2 cellular contexts compared by ENCODE assay signal in the genomic region with DNA sequence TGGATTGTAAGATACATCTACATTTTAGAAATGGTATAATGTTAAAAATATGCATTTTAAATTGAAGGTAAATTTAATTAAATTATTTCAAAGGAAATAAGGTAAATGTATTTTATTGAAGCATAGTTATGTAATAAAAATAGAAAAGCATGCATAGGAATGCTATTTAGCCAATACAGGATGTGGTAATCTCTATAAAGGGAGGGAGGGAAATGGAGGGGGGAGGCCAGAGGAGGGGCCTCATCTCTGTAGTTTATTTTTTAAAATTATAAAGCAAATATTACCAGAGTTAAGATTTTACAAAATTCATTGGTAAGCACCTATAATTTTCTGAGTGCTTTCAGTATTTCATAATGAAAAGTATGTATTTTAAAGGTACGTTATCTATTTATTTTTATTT.
TF ChIP-seq lines count a peak whose summit lies in the region.

No MANE protein-coding gene starts in this region.

TF ChIP-seq in GM12878, 131 proteins besides CTCF, POLR2A, EP300 and RAD21:
- no peak for TF ChIP-seq SMC3 (IDR thresholded peaks at IDR 0.05; ENCODE audit: borderline replicate concordance, low read length)
- 0 out of 2 replicates have a peak, but pooled peaks have one; percentile 25 for TF ChIP-seq RUNX3 (IDR thresholded peaks at IDR 0.05; ENCODE audit: low read length)

TF ChIP-seq in GM23338, 12 proteins besides CTCF, POLR2A, EP300 and RAD21:
- TF ChIP-seq, protein P1, sequence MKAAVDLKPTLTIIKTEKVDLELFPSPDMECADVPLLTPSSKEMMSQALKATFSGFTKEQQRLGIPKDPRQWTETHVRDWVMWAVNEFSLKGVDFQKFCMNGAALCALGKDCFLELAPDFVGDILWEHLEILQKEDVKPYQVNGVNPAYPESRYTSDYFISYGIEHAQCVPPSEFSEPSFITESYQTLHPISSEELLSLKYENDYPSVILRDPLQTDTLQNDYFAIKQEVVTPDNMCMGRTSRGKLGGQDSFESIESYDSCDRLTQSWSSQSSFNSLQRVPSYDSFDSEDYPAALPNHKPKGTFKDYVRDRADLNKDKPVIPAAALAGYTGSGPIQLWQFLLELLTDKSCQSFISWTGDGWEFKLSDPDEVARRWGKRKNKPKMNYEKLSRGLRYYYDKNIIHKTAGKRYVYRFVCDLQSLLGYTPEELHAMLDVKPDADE (IDR thresholded peaks at IDR 0.05), result no peak
- TF ChIP-seq NANOG (IDR thresholded peaks at IDR 0.05; ENCODE audit: borderline replicate concordance) (no peak), EZH2phosphoT487 (IDR thresholded peaks at IDR 0.05; ENCODE audit: unreplicated experiment) (no peak)
- TF ChIP-seq, protein P2, sequence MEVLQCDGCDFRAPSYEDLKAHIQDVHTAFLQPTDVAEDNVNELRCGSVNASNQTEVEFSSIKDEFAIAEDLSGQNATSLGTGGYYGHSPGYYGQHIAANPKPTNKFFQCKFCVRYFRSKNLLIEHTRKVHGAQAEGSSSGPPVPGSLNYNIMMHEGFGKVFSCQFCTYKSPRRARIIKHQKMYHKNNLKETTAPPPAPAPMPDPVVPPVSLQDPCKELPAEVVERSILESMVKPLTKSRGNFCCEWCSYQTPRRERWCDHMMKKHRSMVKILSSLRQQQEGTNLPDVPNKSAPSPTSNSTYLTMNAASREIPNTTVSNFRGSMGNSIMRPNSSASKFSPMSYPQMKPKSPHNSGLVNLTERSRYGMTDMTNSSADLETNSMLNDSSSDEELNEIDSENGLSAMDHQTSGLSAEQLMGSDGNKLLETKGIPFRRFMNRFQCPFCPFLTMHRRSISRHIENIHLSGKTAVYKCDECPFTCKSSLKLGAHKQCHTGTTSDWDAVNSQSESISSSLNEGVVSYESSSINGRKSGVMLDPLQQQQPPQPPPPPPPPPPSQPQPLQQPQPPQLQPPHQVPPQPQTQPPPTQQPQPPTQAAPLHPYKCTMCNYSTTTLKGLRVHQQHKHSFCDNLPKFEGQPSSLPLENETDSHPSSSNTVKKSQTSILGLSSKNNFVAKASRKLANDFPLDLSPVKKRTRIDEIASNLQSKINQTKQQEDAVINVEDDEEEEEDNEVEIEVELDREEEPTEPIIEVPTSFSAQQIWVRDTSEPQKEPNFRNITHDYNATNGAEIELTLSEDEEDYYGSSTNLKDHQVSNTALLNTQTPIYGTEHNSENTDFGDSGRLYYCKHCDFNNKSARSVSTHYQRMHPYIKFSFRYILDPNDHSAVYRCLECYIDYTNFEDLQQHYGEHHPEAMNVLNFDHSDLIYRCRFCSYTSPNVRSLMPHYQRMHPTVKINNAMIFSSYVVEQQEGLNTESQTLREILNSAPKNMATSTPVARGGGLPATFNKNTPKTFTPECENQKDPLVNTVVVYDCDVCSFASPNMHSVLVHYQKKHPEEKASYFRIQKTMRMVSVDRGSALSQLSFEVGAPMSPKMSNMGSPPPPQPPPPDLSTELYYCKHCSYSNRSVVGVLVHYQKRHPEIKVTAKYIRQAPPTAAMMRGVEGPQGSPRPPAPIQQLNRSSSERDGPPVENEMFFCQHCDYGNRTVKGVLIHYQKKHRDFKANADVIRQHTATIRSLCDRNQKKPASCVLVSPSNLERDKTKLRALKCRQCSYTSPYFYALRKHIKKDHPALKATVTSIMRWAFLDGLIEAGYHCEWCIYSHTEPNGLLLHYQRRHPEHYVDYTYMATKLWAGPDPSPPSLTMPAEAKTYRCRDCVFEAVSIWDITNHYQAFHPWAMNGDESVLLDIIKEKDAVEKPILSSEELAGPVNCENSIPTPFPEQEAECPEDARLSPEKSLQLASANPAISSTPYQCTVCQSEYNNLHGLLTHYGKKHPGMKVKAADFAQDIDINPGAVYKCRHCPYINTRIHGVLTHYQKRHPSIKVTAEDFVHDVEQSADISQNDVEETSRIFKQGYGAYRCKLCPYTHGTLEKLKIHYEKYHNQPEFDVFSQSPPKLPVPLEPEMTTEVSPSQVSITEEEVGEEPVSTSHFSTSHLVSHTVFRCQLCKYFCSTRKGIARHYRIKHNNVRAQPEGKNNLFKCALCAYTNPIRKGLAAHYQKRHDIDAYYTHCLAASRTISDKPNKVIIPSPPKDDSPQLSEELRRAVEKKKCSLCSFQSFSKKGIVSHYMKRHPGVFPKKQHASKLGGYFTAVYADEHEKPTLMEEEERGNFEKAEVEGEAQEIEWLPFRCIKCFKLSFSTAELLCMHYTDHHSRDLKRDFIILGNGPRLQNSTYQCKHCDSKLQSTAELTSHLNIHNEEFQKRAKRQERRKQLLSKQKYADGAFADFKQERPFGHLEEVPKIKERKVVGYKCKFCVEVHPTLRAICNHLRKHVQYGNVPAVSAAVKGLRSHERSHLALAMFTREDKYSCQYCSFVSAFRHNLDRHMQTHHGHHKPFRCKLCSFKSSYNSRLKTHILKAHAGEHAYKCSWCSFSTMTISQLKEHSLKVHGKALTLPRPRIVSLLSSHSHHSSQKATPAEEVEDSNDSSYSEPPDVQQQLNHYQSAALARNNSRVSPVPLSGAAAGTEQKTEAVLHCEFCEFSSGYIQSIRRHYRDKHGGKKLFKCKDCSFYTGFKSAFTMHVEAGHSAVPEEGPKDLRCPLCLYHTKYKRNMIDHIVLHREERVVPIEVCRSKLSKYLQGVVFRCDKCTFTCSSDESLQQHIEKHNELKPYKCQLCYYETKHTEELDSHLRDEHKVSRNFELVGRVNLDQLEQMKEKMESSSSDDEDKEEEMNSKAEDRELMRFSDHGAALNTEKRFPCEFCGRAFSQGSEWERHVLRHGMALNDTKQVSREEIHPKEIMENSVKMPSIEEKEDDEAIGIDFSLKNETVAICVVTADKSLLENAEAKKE (CRISPR knock-in tag; IDR thresholded peaks at IDR 0.05), result no peak
